9 cellular contexts compared by ENCODE assay signal in genomic region chr12:96047151-96047620, GRCh38. TPM values are rescaled to one million over a fixed set of nuclear protein-coding genes. Genes with fewer than 3 reads are reported as not detected.
A peak's percentile ranks its signal among the peaks of the same experiment; 100 is the strongest.
DNase-seq lines count a peak whose midpoint lies in the region; ATAC-seq and TF ChIP-seq lines count a peak whose summit lies in the region.
"Had no signal": no experiment of that assay in that cellular context is flagged by ENCODE, and none has a peak within 500 bp of the region (broad histone marks: within the 10 kb centered on the region; RNA-seq: fewer than 3 reads in every experiment).

No MANE protein-coding gene starts in this region.

- H3K4me1 ChIP-seq in adrenal gland (replicated peaks in 1 of 2) (peaks cover 13 to 28% of the 10 kb centered on the region in 2 donors), ascending aorta (peaks cover 0 to 9% of the 10 kb centered on the region in 2 donors)

- no peaks in the 10 kb centered on the region for H3K36me3 ChIP-seq in adrenal gland (replicated peaks in 1 of 2)
- no peaks in the 10 kb centered on the region for H3K36me3 ChIP-seq in ascending aorta

- H3K9me3 ChIP-seq in adrenal gland (replicated peaks in 1 of 3): no peaks in the 10 kb centered on the region
- H3K9me3 ChIP-seq in ascending aorta: no peaks in the 10 kb centered on the region

- peak; percentile 11 for ATAC-seq in GM19438 (IDR thresholded peaks at IDR 0.05; ENCODE audit: low read depth, unreplicated experiment)
- peak; percentile 27 for ATAC-seq in HG03039 (IDR thresholded peaks at IDR 0.05; ENCODE audit: unreplicated experiment)

- no peak for TF ChIP-seq CTCF in adrenal gland (IDR thresholded peaks at IDR 0.05)
- TF ChIP-seq CTCF in ascending aorta (IDR thresholded peaks at IDR 0.05): no peak

- H3K27me3 ChIP-seq in adrenal gland (no peaks in the 10 kb centered on the region), ascending aorta (no peaks in the 10 kb centered on the region)

- 64 to 70% (median 64%) methylated on average over 4 of the region's 4 CpGs for WGBS in adrenal gland, 4 donors

- no peak for TF ChIP-seq POLR2A in adrenal gland (IDR thresholded peaks at IDR 0.05)

- peak overlapping the region in 4 of 5 donors; percentile 7 to 75 (median 44) for H3K27ac ChIP-seq in adrenal gland
- peak overlapping the region in 14 of 21 experiments; percentile 4 to 73 (median 44) for H3K27ac ChIP-seq in skin epidermis
- H3K27ac ChIP-seq in ascending aorta: no peak overlapping the region

- H3K4me3 ChIP-seq in adrenal gland: peak overlapping the region in 1 of 4 donors; percentile 10
- no peak overlapping the region for H3K4me3 ChIP-seq in skin epidermis
- H3K4me3 ChIP-seq in ascending aorta: no peak overlapping the region

- intact Hi-C loops in adrenal gland (cut with DNase I) (no loop called here), ascending aorta (cut with DNase I) (no loop called here)

- DNase-seq in adrenal gland: no peak
- no peak for DNase-seq in ascending aorta (ENCODE audit: low spot score in 2 of 2)
- no peak for DNase-seq in NCI-H1092 (lab: John Stamatoyannopoulos, UW)
- DNase-seq in HK-2 (ENCODE audit: unreplicated experiment): no peak
- DNase-seq: GOT3 had no signal

RNA-seq across cellular contexts. Expression of gene LTA4H, which starts 11.8 kb away (rescaled TPM):
- total RNA-seq in adrenal gland (100 to 1,000 TPM in 5 of 8 donors, 10 to 100 TPM in 3; 73.0 to 164 (median 110) TPM), ascending aorta (47.3 TPM)
- polyA plus RNA-seq in adrenal gland: 10 to 100 TPM; 61.8 to 89.8 (median 81.0) TPM

RNA-seq across cellular contexts. Expression of gene HAL, which starts 51.0 kb away (rescaled TPM):
- total RNA-seq in adrenal gland: under 1 TPM in 4 of 8 donors, not detected in 4; 0.14 to 0.40 (median 0.21) TPM
- polyA plus RNA-seq in adrenal gland: under 1 TPM; 0.13 to 0.24 (median 0.16) TPM
- total RNA-seq in ascending aorta: 1.5 TPM
- total RNA-seq: RPMI7951 had no signal

Comparison
In these comparisons a context has a peak if more than half of its experiments do, and no peak if none do; other contexts are left out.
1. H3K27ac ChIP-seq: peak in adrenal gland (4 of 5) and skin epidermis (14 of 21); none in ascending aorta (0 of 2).